In genomic region chr4:186201535-186202230, GRCh38 we compare ENCODE assay signal across 8 cellular contexts. TPM values are rescaled to one million over a fixed set of nuclear protein-coding genes. Genes with fewer than 3 reads are reported as not detected.
DNase-seq lines count a peak whose midpoint lies in the region; ATAC-seq, FAIRE-seq and TF ChIP-seq lines count a peak whose summit lies in the region.

No MANE protein-coding gene starts in this region.

- H3K4me1 Mint-ChIP-seq in CD8-positive, alpha-beta memory T cell, result peaks cover 19 to 32% (median 28%) of the 10 kb centered on the region in 3 donors
- peaks cover 6% of the 10 kb centered on the region for H3K4me1 Mint-ChIP-seq in activated naive CD8-positive, alpha-beta T cell treated with anti-CD3 and anti-CD28 coated beads, Interleukin-2, amount 50 U/mL, for 24 hours

- H2AFZ ChIP-seq in keratinocyte (ENCODE audit: control insufficient read depth, low read length), result no peak overlapping the region

- CTCF ChIA-PET in CD8-positive, alpha-beta memory T cell (lab: Charles Lee), result interaction anchor here (1.1 to 1.6 kb wide), 4 partner anchors 10 to 142 kb away, joined by 3 to 5 read pairs (median 4); partner anchors contain the start of genes CYP4V2 and TLR3

- dilution Hi-C loops in keratinocyte (cut with MboI; ENCODE audit: extremely low pct_ligation_motif_present, low sequenced_read_pairs), result no loop called here

- no peaks in the 10 kb centered on the region for H3K9me1 ChIP-seq in keratinocyte (ENCODE audit: control insufficient read depth, extremely low read depth, insufficient read depth, low read length)

- no peak overlapping the region for H3K27ac ChIP-seq in CD8-positive, alpha-beta memory T cell (ENCODE audit: low read depth, low read length)
- no peak overlapping the region for H3K27ac ChIP-seq in keratinocyte (ENCODE audit: control insufficient read depth, insufficient read depth, low read length)

- H3K27me3 ChIP-seq in CD8-positive, alpha-beta memory T cell (ENCODE audit: insufficient read depth, low read length, poor library complexity, severe bottlenecking), result no peaks in the 10 kb centered on the region
- H3K27me3 ChIP-seq in keratinocyte (ENCODE audit: control insufficient read depth, extremely low read depth, insufficient read depth, low read length), result no peaks in the 10 kb centered on the region

- POLR2A ChIA-PET in CD8-positive, alpha-beta memory T cell (lab: Charles Lee), result no interaction called here

- no peaks in the 10 kb centered on the region for H3K9me3 Mint-ChIP-seq in CD8-positive, alpha-beta memory T cell
- H3K9me3 Mint-ChIP-seq in activated naive CD8-positive, alpha-beta T cell treated with anti-CD3 and anti-CD28 coated beads, Interleukin-2, amount 50 U/mL, for 24 hours, result no peaks in the 10 kb centered on the region

- no peaks in the 10 kb centered on the region for H3K79me2 ChIP-seq in keratinocyte (ENCODE audit: control insufficient read depth, insufficient read depth, low read length)

- H3K4me2 ChIP-seq in keratinocyte (ENCODE audit: control insufficient read depth, extremely low read depth, insufficient read depth, low read depth, low read length), result no peak overlapping the region

- no peak overlapping the region for H3K9ac ChIP-seq in keratinocyte (ENCODE audit: control insufficient read depth, extremely low read depth, insufficient read depth, low read length)

- peaks cover 0 to 19% (median 1%) of the 10 kb centered on the region in 3 donors for H3K36me3 Mint-ChIP-seq in CD8-positive, alpha-beta memory T cell
- H3K36me3 Mint-ChIP-seq in activated naive CD8-positive, alpha-beta T cell treated with anti-CD3 and anti-CD28 coated beads, Interleukin-2, amount 50 U/mL, for 24 hours (ENCODE audit: low read depth), result peaks cover 6% of the 10 kb centered on the region

- H3K9me3 ChIP-seq in CD8-positive, alpha-beta memory T cell (ENCODE audit: low read length), result no peaks in the 10 kb centered on the region
- no peaks in the 10 kb centered on the region for H3K9me3 ChIP-seq in keratinocyte (ENCODE audit: control insufficient read depth, low read depth, low read length)

- no peaks in the 10 kb centered on the region for H3K36me3 ChIP-seq in CD8-positive, alpha-beta memory T cell (ENCODE audit: insufficient read depth, low read length)
- H3K36me3 ChIP-seq in keratinocyte (ENCODE audit: control insufficient read depth in 2 of 2, extremely low read depth in 1 of 2, insufficient read depth in 2 of 2, low read length in 2 of 2), result peaks cover 0 to 3% of the 10 kb centered on the region in 2 experiments

- peak overlapping the region; percentile 13 to 90 (median 70) for H3K27ac Mint-ChIP-seq in CD8-positive, alpha-beta memory T cell
- no peak overlapping the region for H3K27ac Mint-ChIP-seq in activated naive CD8-positive, alpha-beta T cell treated with anti-CD3 and anti-CD28 coated beads, Interleukin-2, amount 50 U/mL, for 24 hours

- FAIRE-seq in keratinocyte (lab: Jason Lieb, UNC), result no peak

- no peak overlapping the region for H3K4me3 ChIP-seq in CD8-positive, alpha-beta memory T cell (ENCODE audit: low read length)
- no peak overlapping the region for H3K4me3 ChIP-seq in keratinocyte (ENCODE audit: control insufficient read depth in 2 of 3, extremely low read depth in 1 of 3, insufficient read depth in 2 of 3, low read depth in 1 of 3, low read length in 3 of 3)

- DNase-seq in CD8-positive, alpha-beta memory T cell, result peak; percentile 31 to 70 (median 48)
- DNase-seq in SKM-1 treated with dmso at 0.1 percent for 144 hours (lab: John Stamatoyannopoulos, UW; ENCODE audit: unreplicated experiment) (peak; percentile 61), keratinocyte (ENCODE audit: low read depth, low spot score) (no peak), NCI-H2227 (lab: John Stamatoyannopoulos, UW; ENCODE audit: unreplicated experiment) (no peak)
- DNase-seq in activated naive CD8-positive, alpha-beta T cell treated with anti-CD3 and anti-CD28 coated beads, Interleukin-2, amount 50 U/mL, for 24 hours, result peak; percentile 43
- DNase-seq in stimulated activated CD8-positive, alpha-beta memory T cell treated with anti-CD3 and anti-CD28 coated beads, Interleukin-15, amount 100 ng/mL, for 1 hour (ENCODE audit: low read depth), result peak; percentile 25

- TF ChIP-seq CTCF in keratinocyte (optimal IDR thresholded peaks at IDR 0.05 in 1 of 3, IDR thresholded peaks at IDR 0.05 in 1 of 3, conservative IDR thresholded peaks at IDR 0.05 in 1 of 3; ENCODE audit: extremely low read depth in 1 of 3, insufficient read depth in 2 of 3, low read length in 3 of 3), result peak; percentile 47 to 65 (median 48)

- H4K20me1 ChIP-seq in keratinocyte (ENCODE audit: control insufficient read depth, extremely low read depth, insufficient read depth, low read length), result no peaks in the 10 kb centered on the region

- ATAC-seq in GM19455 (IDR thresholded peaks at IDR 0.05; ENCODE audit: unreplicated experiment) (peak; percentile 87), HG03520 (IDR thresholded peaks at IDR 0.05; ENCODE audit: unreplicated experiment) (peak; percentile 99)
- ATAC-seq in activated naive CD8-positive, alpha-beta T cell treated with anti-CD3 and anti-CD28 coated beads, Interleukin-2, amount 50 U/mL, for 24 hours, result peak; percentile 91

- H3K4me1 ChIP-seq in CD8-positive, alpha-beta memory T cell (ENCODE audit: insufficient read depth, low read length), result peaks cover 6% of the 10 kb centered on the region
- H3K4me1 ChIP-seq in keratinocyte (ENCODE audit: control insufficient read depth, extremely low read depth, insufficient read depth, low read length), result no peaks in the 10 kb centered on the region

- H3K4me3 Mint-ChIP-seq in CD8-positive, alpha-beta memory T cell, result peak overlapping the region in 4 of 7 donors; percentile 28 to 47 (median 34)
- H3K4me3 Mint-ChIP-seq in activated naive CD8-positive, alpha-beta T cell treated with anti-CD3 and anti-CD28 coated beads, Interleukin-2, amount 50 U/mL, for 24 hours, result no peak overlapping the region

- no peaks in the 10 kb centered on the region for H3K27me3 Mint-ChIP-seq in CD8-positive, alpha-beta memory T cell
- H3K27me3 Mint-ChIP-seq in activated naive CD8-positive, alpha-beta T cell treated with anti-CD3 and anti-CD28 coated beads, Interleukin-2, amount 50 U/mL, for 24 hours, result no peaks in the 10 kb centered on the region

RNA-seq across cellular contexts. Expression of gene CYP4V2, which starts 10.3 kb away (rescaled TPM):
- total RNA-seq in CD8-positive, alpha-beta memory T cell, result 10 to 100 TPM; 10.9 to 11.8 TPM
- 30.1 TPM for polyA plus RNA-seq in CD8-positive, alpha-beta memory T cell
- polyA plus RNA-seq in keratinocyte, result 4.8 to 10.2 TPM (median 8.8 TPM) in 3 replicates
- 0.40 TPM for polyA plus RNA-seq in keratinocyte (2011; ENCODE audit: low read depth)
- polyA plus RNA-seq in keratinocyte (2011; cell fraction: cytosol; rRNA removed), result 5.9 and 8.6 TPM in 2 replicates
- 10.6 and 12.5 TPM in 2 replicates for polyA plus RNA-seq in keratinocyte (2011; cell fraction: nucleus; rRNA removed)
- 0.25 and 7.5 TPM in 2 replicates for polyA plus RNA-seq in keratinocyte (2012; ENCODE audit: low replicate concordance)
- 3.8 to 7.6 TPM (median 4.5 TPM) in 3 replicates for polyA minus RNA-seq in keratinocyte
- polyA minus RNA-seq in keratinocyte (2011; cell fraction: cytosol; rRNA and poly(A)+ RNA removed), result 7.1 TPM
- polyA minus RNA-seq in keratinocyte (2011; cell fraction: nucleus; rRNA and poly(A)+ RNA removed), result 4.9 and 9.3 TPM in 2 replicates

RNA-seq across cellular contexts. Expression of gene KLKB1, which starts 25.6 kb away (rescaled TPM):
- total RNA-seq in CD8-positive, alpha-beta memory T cell, result under 1 TPM; 0.20 to 0.22 TPM
- not detected for polyA plus RNA-seq in CD8-positive, alpha-beta memory T cell
- polyA plus RNA-seq in keratinocyte, result 0.04 TPM in 2 of 3 replicates, not detected in the other
- polyA plus RNA-seq in keratinocyte (2011; ENCODE audit: low read depth), result not detected
- not detected in 2 replicates for polyA plus RNA-seq in keratinocyte (2011; cell fraction: cytosol; rRNA removed)
- polyA plus RNA-seq in keratinocyte (2011; cell fraction: nucleus; rRNA removed), result 0.27 TPM in 1 of 2 replicates, not detected in the other
- not detected in 2 replicates for polyA plus RNA-seq in keratinocyte (2012; ENCODE audit: low replicate concordance)
- not detected in 3 replicates for polyA minus RNA-seq in keratinocyte
- polyA minus RNA-seq in keratinocyte (2011; cell fraction: cytosol; rRNA and poly(A)+ RNA removed), result not detected
- not detected in 2 replicates for polyA minus RNA-seq in keratinocyte (2011; cell fraction: nucleus; rRNA and poly(A)+ RNA removed)

Comparison
In these comparisons a context has a peak if more than half of its experiments do, and no peak if none do; other contexts are left out.
1. DNase-seq: peak in CD8-positive, alpha-beta memory T cell (5 of 5), SKM-1 treated with dmso at 0.1 percent for 144 hours (single experiment), activated naive CD8-positive, alpha-beta T cell treated with anti-CD3 and anti-CD28 coated beads, Interleukin-2, amount 50 U/mL, for 24 hours (single experiment) and stimulated activated CD8-positive, alpha-beta memory T cell treated with anti-CD3 and anti-CD28 coated beads, Interleukin-15, amount 100 ng/mL, for 1 hour (single experiment); none in keratinocyte (single experiment) and NCI-H2227 (single experiment).
2. Peak in every context shown above with its lines, with median percentiles within 50 percentile points of each other: ATAC-seq.